ENCODE assay signal across 13 cellular contexts in genomic region chr15:74265046-74265639, GRCh38. TPM values are rescaled to one million over a fixed set of nuclear protein-coding genes. Genes with fewer than 3 reads are reported as not detected.
DNase-seq lines count a peak whose midpoint lies in the region; TF ChIP-seq lines count a peak whose summit lies in the region.
"Had no signal": no experiment of that assay in that cellular context is flagged by ENCODE, and none has a peak within 500 bp of the region (broad histone marks: within the 10 kb centered on the region; RNA-seq: fewer than 3 reads in every experiment).

No MANE protein-coding gene starts in this region.

- no peaks in the 10 kb centered on the region for H3K36me3 ChIP-seq in SJCRH30
- no peaks in the 10 kb centered on the region for H3K36me3 ChIP-seq in fibroblast of lung (ENCODE audit: control insufficient read depth, insufficient read depth, low read length)
- H3K36me3 ChIP-seq in thyroid gland: no peaks in the 10 kb centered on the region
- H3K36me3 ChIP-seq: heart left ventricle had no signal

- H3K9me3 ChIP-seq in SJCRH30 (replicated peaks) (no peaks in the 10 kb centered on the region), fibroblast of lung (ENCODE audit: control insufficient read depth, insufficient read depth, low read depth, low read length) (no peaks in the 10 kb centered on the region), thyroid gland (no peaks in the 10 kb centered on the region)
- H3K9me3 ChIP-seq: Caco-2, heart left ventricle had no signal

- H3K4me1 ChIP-seq in SJCRH30 (no peaks in the 10 kb centered on the region), fibroblast of lung (ENCODE audit: control insufficient read depth, extremely low read depth, insufficient read depth, low read length) (no peaks in the 10 kb centered on the region), thyroid gland (peaks cover 0 to 24% of the 10 kb centered on the region in 2 donors)
- H3K4me1 ChIP-seq: Caco-2 had no signal

- 33 to 35% methylated on average over 5 of the region's 5 CpGs for WGBS in thyroid gland, 2 donors

- H3K4me3 ChIP-seq in SJCRH30: no peak overlapping the region
- no peak overlapping the region for H3K4me3 ChIP-seq in fibroblast of lung (replicated peaks in 1 of 4; ENCODE audit: control extremely low read depth in 1 of 4, insufficient read depth in 1 of 4, low read depth in 3 of 4, low read length in 4 of 4)
- no peak overlapping the region for H3K4me3 ChIP-seq in thyroid gland (replicated peaks in 1 of 3)
- H3K4me3 ChIP-seq: heart left ventricle had no signal

- TF ChIP-seq CTCF in fibroblast of lung (conservative IDR thresholded peaks at IDR 0.05 in 1 of 2, IDR thresholded peaks at IDR 0.05 in 1 of 2; ENCODE audit: low read depth in 1 of 2, low read length in 2 of 2) (no peak), thyroid gland (IDR thresholded peaks at IDR 0.05) (no peak)

- no peaks in the 10 kb centered on the region for H3K27me3 ChIP-seq in SJCRH30
- H3K27me3 ChIP-seq in fibroblast of lung (ENCODE audit: control insufficient read depth, insufficient read depth, low read length): peaks cover 21% of the 10 kb centered on the region
- no peaks in the 10 kb centered on the region for H3K27me3 ChIP-seq in thyroid gland

- TF ChIP-seq POLR2A in thyroid gland (IDR thresholded peaks at IDR 0.05): no peak

- H3K4me2 ChIP-seq in fibroblast of lung (ENCODE audit: extremely low read depth, insufficient read depth, low read length): no peak overlapping the region

- intact Hi-C loops in thyroid gland (cut with DNase I): no loop called here

- H3K9ac ChIP-seq in fibroblast of lung (ENCODE audit: insufficient read depth, low read length): no peak overlapping the region

- H2AFZ ChIP-seq in fibroblast of lung (ENCODE audit: low read length): no peak overlapping the region

- DNase-seq in stimulated activated CD4-positive, alpha-beta T cell treated with anti-CD3 and anti-CD28 coated beads, Interleukin-15, amount 100 ng/mL, for 24 hours: peak; percentile 9
- DNase-seq in stimulated activated CD4-positive, alpha-beta T cell treated with anti-CD3 and anti-CD28 coated beads, Interleukin-1b, Interleukin-23, amount 100 ng/mL, for 48 hours: no peak
- DNase-seq in SJCRH30 (peak; percentile 63 to 77), fibroblast of lung (ENCODE audit: low read depth in 2 of 2) (peak; percentile 20 to 30), thyroid gland (peak; percentile 42 to 73), GF-D8 (lab: John Stamatoyannopoulos, UW) (no peak), DMS114 treated with DMSO at 0.1 percent for 48 hours (lab: John Stamatoyannopoulos, UW; ENCODE audit: unreplicated experiment) (no peak), NCI-H1436 (lab: John Stamatoyannopoulos, UW) (no peak)
- DNase-seq: NCI-H2227 treated with DMSO at 0.1 percent for 48 hours; stimulated activated CD4-positive, alpha-beta T cell treated with anti-CD3 and anti-CD28 coated beads, Interleukin-4, amount 100 ng/mL, for 24 hours had no signal

- H3K27ac ChIP-seq in SJCRH30 (no peak overlapping the region), fibroblast of lung (ENCODE audit: insufficient read depth, low read length) (no peak overlapping the region), thyroid gland (no peak overlapping the region)
- H3K27ac ChIP-seq: heart left ventricle had no signal

- H4K20me1 ChIP-seq in fibroblast of lung (ENCODE audit: control insufficient read depth, extremely low read depth, insufficient read depth, low read length): no peaks in the 10 kb centered on the region

- H3K79me2 ChIP-seq in fibroblast of lung (ENCODE audit: control insufficient read depth, insufficient read depth, low read length): no peaks in the 10 kb centered on the region

RNA-seq across cellular contexts. Expression of gene CCDC33, which starts 29.0 kb away (rescaled TPM):
- total RNA-seq in SJCRH30 (2014; rRNA removed; shearing (Covaris generic)): 0.38 and 1.2 TPM in 2 replicates
- total RNA-seq in fibroblast of lung (not detected in 2 replicates), thyroid gland (under 1 TPM in 1 of 4 donors, not detected in 3; 0.13 TPM)
- not detected in 2 replicates for polyA plus RNA-seq in fibroblast of lung
- not detected in 2 replicates for polyA plus RNA-seq in fibroblast of lung (2012)
- not detected in 2 replicates for polyA minus RNA-seq in fibroblast of lung (ENCODE audit: low replicate concordance)
- total RNA-seq: activated naive CD4-positive, alpha-beta T cell treated with anti-CD3 and anti-CD28 coated beads, Interleukin-2, amount 50 U/mL, for 72 hours; Caco-2; heart left ventricle had no signal

Comparison
In these comparisons a context has a peak if more than half of its experiments do, and no peak if none do; other contexts are left out.
1. DNase-seq: peak in stimulated activated CD4-positive, alpha-beta T cell treated with anti-CD3 and anti-CD28 coated beads, Interleukin-15, amount 100 ng/mL, for 24 hours (single experiment), SJCRH30 (2 of 2), fibroblast of lung (2 of 2) and thyroid gland (2 of 2); none in stimulated activated CD4-positive, alpha-beta T cell treated with anti-CD3 and anti-CD28 coated beads, Interleukin-1b, Interleukin-23, amount 100 ng/mL, for 48 hours (single experiment), GF-D8 (single experiment), DMS114 treated with DMSO at 0.1 percent for 48 hours (single experiment) and NCI-H1436 (single experiment).